ENCODE assay signal across 8 cellular contexts in genomic region chr16:23863511-23864422, GRCh38. TPM values are rescaled to one million over a fixed set of nuclear protein-coding genes. Genes with fewer than 3 reads are reported as not detected.
DNase-seq lines count a peak whose midpoint lies in the region; ATAC-seq and TF ChIP-seq lines count a peak whose summit lies in the region.

No MANE protein-coding gene starts in this region.

- TF ChIP-seq EP300 in ovary (IDR thresholded peaks at IDR 0.05), result no peak

- H3K36me3 ChIP-seq in mucosa of descending colon (ENCODE audit: low read depth), result no peaks in the 10 kb centered on the region
- no peaks in the 10 kb centered on the region for H3K36me3 ChIP-seq in ovary

- H3K27ac ChIP-seq in ovary, result no peak overlapping the region

- H3K9me3 ChIP-seq in mucosa of descending colon (no peaks in the 10 kb centered on the region), ovary (no peaks in the 10 kb centered on the region)

- peak; percentile 51 for DNase-seq in activated CD4-positive, alpha-beta T cell treated with anti-CD3 and anti-CD28 coated beads, Interleukin-2, amount 10 ng/mL, durations not matched to agents 7 days and 5 days
- DNase-seq in activated CD4-positive, alpha-beta T cell treated with anti-CD3 and anti-CD28 coated beads, Interleukin-2, amount 50 U/mL, for 4 hours, result no peak
- peak; percentile 98 for DNase-seq in SIG-M5 treated with dmso at 0.1 percent for 504 hours (lab: John Stamatoyannopoulos, UW; ENCODE audit: unreplicated experiment)
- peak in 1 of 3 donors; percentile 25 for DNase-seq in mucosa of descending colon
- DNase-seq in ovary, result no peak
- DNase-seq in COLO829 (ENCODE audit: low spot score), result no peak
- no peak for DNase-seq in SHP77 (lab: John Stamatoyannopoulos, UW)

- CTCF ChIA-PET in activated CD4-positive, alpha-beta T cell treated with anti-CD3 and anti-CD28 coated beads, Interleukin-2, amount 10 ng/mL, durations not matched to agents 7 days and 5 days (lab: Charles Lee), result interaction anchor here (0.9 to 2.3 kb wide), 5 partner anchors 9 to 30 kb away, joined by 3 to 9 read pairs (median 3); partner anchors contain the start of gene PRKCB

- peak overlapping the region; percentile 79 for H3K4me3 Mint-ChIP-seq in activated CD4-positive, alpha-beta T cell treated with anti-CD3 and anti-CD28 coated beads, Interleukin-2, amount 10 ng/mL, durations not matched to agents 7 days and 5 days

- H3K4me1 ChIP-seq in mucosa of descending colon (ENCODE audit: low read depth), result peaks cover 10% of the 10 kb centered on the region
- no peaks in the 10 kb centered on the region for H3K4me1 ChIP-seq in ovary (ENCODE audit: insufficient read depth)

- peaks cover 14% of the 10 kb centered on the region for H3K36me3 Mint-ChIP-seq in activated CD4-positive, alpha-beta T cell treated with anti-CD3 and anti-CD28 coated beads, Interleukin-2, amount 10 ng/mL, durations not matched to agents 7 days and 5 days (ENCODE audit: low read depth)

- peak overlapping the region; percentile 95 for H3K27ac Mint-ChIP-seq in activated CD4-positive, alpha-beta T cell treated with anti-CD3 and anti-CD28 coated beads, Interleukin-2, amount 10 ng/mL, durations not matched to agents 7 days and 5 days

- no peak overlapping the region for H3K4me3 ChIP-seq in mucosa of descending colon
- H3K4me3 ChIP-seq in ovary, result no peak overlapping the region

- H3K27me3 Mint-ChIP-seq in activated CD4-positive, alpha-beta T cell treated with anti-CD3 and anti-CD28 coated beads, Interleukin-2, amount 10 ng/mL, durations not matched to agents 7 days and 5 days, result no peaks in the 10 kb centered on the region

- ATAC-seq in HG02973 (IDR thresholded peaks at IDR 0.05; ENCODE audit: unreplicated experiment) (peak; percentile 76), mucosa of descending colon (peak; percentile 89)

- POLR2A ChIA-PET in activated CD4-positive, alpha-beta T cell treated with anti-CD3 and anti-CD28 coated beads, Interleukin-2, amount 10 ng/mL, durations not matched to agents 7 days and 5 days (lab: Charles Lee), result no interaction called here

- H3K9me3 Mint-ChIP-seq in activated CD4-positive, alpha-beta T cell treated with anti-CD3 and anti-CD28 coated beads, Interleukin-2, amount 10 ng/mL, durations not matched to agents 7 days and 5 days, result no peaks in the 10 kb centered on the region

- TF ChIP-seq CTCF in mucosa of descending colon (IDR thresholded peaks at IDR 0.05) (no peak), ovary (IDR thresholded peaks at IDR 0.05) (no peak)

- WGBS in ovary, 3 donors, result 45 to 56% (median 55%) methylated on average over 12 of the region's 12 CpGs

- no peak for TF ChIP-seq POLR2A in ovary (IDR thresholded peaks at IDR 0.05)

- intact Hi-C loops in mucosa of descending colon (cut with DNase I, micrococcal nuclease) (no loop called here), ovary (cut with DNase I) (no loop called here)

- H3K4me1 Mint-ChIP-seq in activated CD4-positive, alpha-beta T cell treated with anti-CD3 and anti-CD28 coated beads, Interleukin-2, amount 10 ng/mL, durations not matched to agents 7 days and 5 days, result peaks cover 80% of the 10 kb centered on the region

- H3K27me3 ChIP-seq in ovary, result no peaks in the 10 kb centered on the region

RNA-seq across cellular contexts. Expression of gene PRKCB, which starts 28.0 kb away (rescaled TPM):
- 10 to 100 TPM; 77.8 to 81.0 TPM for total RNA-seq in activated CD4-positive, alpha-beta T cell treated with anti-CD3 and anti-CD28 coated beads, Interleukin-2, amount 10 ng/mL, durations not matched to agents 7 days and 5 days
- total RNA-seq in mucosa of descending colon (10 to 100 TPM in 1 of 3 donors, 1 to 10 TPM in 2; 7.4 to 29.0 (median 8.2) TPM), ovary (1 to 10 TPM in 5 of 7 donors, under 1 TPM in 2; 0.48 to 5.0 (median 1.2) TPM)
- 1 to 10 TPM in 1 of 2 donors, under 1 TPM in 1; 0.38 to 3.3 TPM for polyA plus RNA-seq in ovary

Comparison
In these comparisons a context has a peak if more than half of its experiments do, and no peak if none do; other contexts are left out.
1. DNase-seq: peak in activated CD4-positive, alpha-beta T cell treated with anti-CD3 and anti-CD28 coated beads, Interleukin-2, amount 10 ng/mL, durations not matched to agents 7 days and 5 days (single experiment) and SIG-M5 treated with dmso at 0.1 percent for 504 hours (single experiment); none in activated CD4-positive, alpha-beta T cell treated with anti-CD3 and anti-CD28 coated beads, Interleukin-2, amount 50 U/mL, for 4 hours (0 of 2), ovary (0 of 5), COLO829 (single experiment) and SHP77 (0 of 2).